In genomic region chr10:69316313-69317059, GRCh38 we compare ENCODE assay signal across 10 cellular contexts. TPM values are rescaled to one million over a fixed set of nuclear protein-coding genes. Genes with fewer than 3 reads are reported as not detected.
DNase-seq lines count a peak whose midpoint lies in the region; ATAC-seq and TF ChIP-seq lines count a peak whose summit lies in the region.
"Had no signal": no experiment of that assay in that cellular context is flagged by ENCODE, and none has a peak within 500 bp of the region (broad histone marks: within the 10 kb centered on the region; RNA-seq: fewer than 3 reads in every experiment).

No MANE protein-coding gene starts in this region.

- peaks cover 12% of the 10 kb centered on the region for H3K4me1 ChIP-seq in colonic mucosa

- H3K9ac ChIP-seq in colonic mucosa (ENCODE audit: low read depth in 2 of 2, low read length in 2 of 2), result no peak overlapping the region

- peak; percentile 7 for DNase-seq in DMS53 treated with DMSO at 0.1 percent for 48 hours (lab: John Stamatoyannopoulos, UW; ENCODE audit: unreplicated experiment)
- DNase-seq in M059J (ENCODE audit: low read depth), result peak; percentile 85
- no peak for DNase-seq in colonic mucosa
- DNase-seq in omental fat pad (ENCODE audit: low spot score), result no peak
- DNase-seq in DMS153 treated with DMSO at 0.1 percent for 48 hours (lab: John Stamatoyannopoulos, UW; ENCODE audit: unreplicated experiment), result no peak
- no peak for DNase-seq in effector CD8-positive, alpha-beta T cell (lab: John Stamatoyannopoulos, UW)

- no peak for TF ChIP-seq CTCF in colonic mucosa (IDR thresholded peaks at IDR 0.05)
- TF ChIP-seq CTCF in omental fat pad (IDR thresholded peaks at IDR 0.05), result no peak

- intact Hi-C loops in colonic mucosa (cut with DNase I), result loop anchor here (10.0 kb wide), 2 partner anchors 68 to 82 kb away; no protein-coding TSS in a partner anchor

- H3K9me3 ChIP-seq in colonic mucosa, result no peaks in the 10 kb centered on the region
- H3K9me3 ChIP-seq: neutrophil had no signal

- H3K36me3 ChIP-seq in colonic mucosa, result no peaks in the 10 kb centered on the region
- H3K36me3 ChIP-seq: neutrophil had no signal

- peak overlapping the region; percentile 96 for H3K27ac ChIP-seq in colonic mucosa

- no peak overlapping the region for H3K4me3 ChIP-seq in colonic mucosa

- no peaks in the 10 kb centered on the region for H3K27me3 ChIP-seq in colonic mucosa
- H3K27me3 ChIP-seq: neutrophil had no signal

- ATAC-seq in omental fat pad (ENCODE audit: low FRiP score) (peak; percentile 27), GM18519 (IDR thresholded peaks at IDR 0.05; ENCODE audit: low FRiP score, unreplicated experiment) (no peak), GM18907 (IDR thresholded peaks at IDR 0.05; ENCODE audit: unreplicated experiment) (no peak)
- ATAC-seq: esophagus mucosa had no signal

RNA-seq across cellular contexts. Expression of gene HK1, which starts 38.2 kb away (rescaled TPM):
- total RNA-seq in M059J (2014; rRNA removed; shearing (Covaris generic)), result 46.9 and 70.9 TPM in 2 replicates
- total RNA-seq in colonic mucosa (10 to 100 TPM; 73.3 to 83.3 TPM), omental fat pad (10 to 100 TPM; 38.0 to 93.2 (median 50.6) TPM)

Comparison
In these comparisons a context has a peak if more than half of its experiments do, and no peak if none do; other contexts are left out.
1. DNase-seq: peak in DMS53 treated with DMSO at 0.1 percent for 48 hours (single experiment) and M059J (single experiment); none in colonic mucosa (single experiment), omental fat pad (single experiment), DMS153 treated with DMSO at 0.1 percent for 48 hours (single experiment) and effector CD8-positive, alpha-beta T cell (single experiment).